Comparison of ENCODE assay signal across 9 cellular contexts in the genomic region with DNA sequence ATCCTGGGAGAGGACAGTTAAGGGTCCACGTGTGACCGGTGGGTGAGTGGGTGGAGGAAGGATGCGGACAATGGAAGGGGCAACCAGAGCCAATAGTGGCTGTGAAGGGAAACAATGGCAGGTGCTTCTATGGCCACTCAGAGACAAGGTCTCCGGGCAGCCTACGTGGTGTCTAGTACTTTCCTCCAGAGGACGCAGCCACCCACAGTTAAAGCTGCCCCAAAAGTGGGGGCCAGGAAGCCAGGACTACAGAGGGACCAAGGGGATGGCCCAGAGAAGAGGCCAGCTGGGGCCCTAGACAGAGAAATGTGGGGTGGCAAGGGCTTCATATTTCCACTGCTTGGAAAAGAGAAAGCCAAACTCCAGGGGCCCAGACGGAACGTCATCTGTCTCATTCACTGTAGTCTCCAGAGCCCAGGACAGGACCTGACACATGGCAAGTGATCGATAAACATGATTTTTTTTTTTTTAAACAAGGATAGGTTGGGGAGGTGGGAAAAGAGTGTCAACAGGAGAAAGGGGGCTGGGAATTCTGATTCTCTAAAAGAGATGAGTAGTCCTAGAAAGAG. TPM values are rescaled to one million over a fixed set of nuclear protein-coding genes. Genes with fewer than 3 reads are reported as not detected.
DNase-seq lines count a peak whose midpoint lies in the region; ATAC-seq and TF ChIP-seq lines count a peak whose summit lies in the region.
"Had no signal": no experiment of that assay in that cellular context is flagged by ENCODE, and none has a peak within 500 bp of the region (broad histone marks: within the 10 kb centered on the region; RNA-seq: fewer than 3 reads in every experiment).

No MANE protein-coding gene starts in this region.

- peaks cover 12% of the 10 kb centered on the region for H3K79me1 ChIP-seq in neuronal stem cell (ENCODE audit: low read depth, low read length)

- H2BK15ac ChIP-seq in neuronal stem cell (ENCODE audit: low read length): no peak overlapping the region

- H3K4me1 Mint-ChIP-seq in CD14-positive monocyte (peaks cover 30% of the 10 kb centered on the region), endothelial cell (ENCODE audit: unreplicated experiment) (peaks cover 27% of the 10 kb centered on the region)

- ATAC-seq in HG02938 (IDR thresholded peaks at IDR 0.05; ENCODE audit: unreplicated experiment) (no peak), HG03039 (IDR thresholded peaks at IDR 0.05; ENCODE audit: unreplicated experiment) (no peak)

- no peak for DNase-seq in CD14-positive monocyte (ENCODE audit: low spot score)
- no peak for DNase-seq in endothelial cell (ENCODE audit: low spot score)
- no peak for DNase-seq in neuronal stem cell (ENCODE audit: low spot score)
- no peak for DNase-seq in NCI-H1436 treated with DMSO at 0.1 percent for 48 hours (lab: John Stamatoyannopoulos, UW)
- DNase-seq in GM13977 (ENCODE audit: low spot score): no peak

- H2BK12ac ChIP-seq in neuronal stem cell (ENCODE audit: low read length): no peak overlapping the region

- H3K23ac ChIP-seq in neuronal stem cell (ENCODE audit: low read depth, low read length, poor library complexity): no peak overlapping the region

- peak overlapping the region; percentile 43 for H2AK5ac ChIP-seq in neuronal stem cell (ENCODE audit: low read depth, low read length)

- H4K91ac ChIP-seq in neuronal stem cell (ENCODE audit: low read depth, low read length, poor library complexity): no peak overlapping the region

- no peak overlapping the region for H3K14ac ChIP-seq in neuronal stem cell (ENCODE audit: low read length)

- peaks cover 34% of the 10 kb centered on the region for H3K4me1 ChIP-seq in Loucy (ENCODE audit: insufficient read depth, low read length, poor library complexity, severe bottlenecking)
- H3K4me1 ChIP-seq in neuronal stem cell (ENCODE audit: control insufficient read depth in 2 of 2, insufficient read depth in 1 of 2, low read depth in 1 of 2, low read length in 2 of 2): peaks cover 31 to 39% of the 10 kb centered on the region in 2 donors

- H3K27ac Mint-ChIP-seq in CD14-positive monocyte: no peak overlapping the region
- H3K27ac Mint-ChIP-seq in endothelial cell (ENCODE audit: unreplicated experiment): peak overlapping the region; percentile 98

- H3K27me3 ChIP-seq in Loucy (ENCODE audit: insufficient read depth, low read length, poor library complexity, severe bottlenecking): no peaks in the 10 kb centered on the region
- no peaks in the 10 kb centered on the region for H3K27me3 ChIP-seq in neuronal stem cell (ENCODE audit: control insufficient read depth in 3 of 3, insufficient read depth in 3 of 3, low read depth in 1 of 3, low read length in 3 of 3)

- H3K4ac ChIP-seq in neuronal stem cell (ENCODE audit: low read length): no peak overlapping the region

- peak overlapping the region; percentile 55 for H3K18ac ChIP-seq in neuronal stem cell (ENCODE audit: low read length)

- TF ChIP-seq CTCF in CD14-positive monocyte (IDR thresholded peaks at IDR 0.05): no peak
- TF ChIP-seq CTCF in Loucy (conservative IDR thresholded peaks at IDR 0.05; ENCODE audit: low read length): no peak
- TF ChIP-seq CTCF in endothelial cell (IDR thresholded peaks at IDR 0.05; ENCODE audit: unreplicated experiment): no peak
- TF ChIP-seq CTCF in GM13977 (IDR thresholded peaks at IDR 0.05; ENCODE audit: extremely low read depth, insufficient read depth, missing control alignments): no peak

- H3K4me3 ChIP-seq in Loucy (ENCODE audit: low read length, poor library complexity, severe bottlenecking) (peak overlapping the region; percentile 87), neuronal stem cell (ENCODE audit: low read length in 2 of 2) (peak overlapping the region in 1 of 2 donors; percentile 32)

- in situ Hi-C loops in GM13977 (cut with MboI; ENCODE audit: low pct_unique_long_range_greater_than_20kb, low sequenced_read_pairs, unreplicated experiment): no loop called here

- H3K9ac ChIP-seq in Loucy (ENCODE audit: low read depth, low read length, poor library complexity, severe bottlenecking): no peak overlapping the region
- H3K9ac ChIP-seq in neuronal stem cell (ENCODE audit: low read depth, low read length, poor library complexity): no peak overlapping the region

- H3K9me3 Mint-ChIP-seq in CD14-positive monocyte: peaks cover 0 to 4% (median 0%) of the 10 kb centered on the region in 7 donors
- no peaks in the 10 kb centered on the region for H3K9me3 Mint-ChIP-seq in endothelial cell (ENCODE audit: unreplicated experiment)

- H2AFZ ChIP-seq in Loucy (ENCODE audit: low read length): no peak overlapping the region
- peak overlapping the region; percentile 80 for H2AFZ ChIP-seq in neuronal stem cell (ENCODE audit: low read length)

- intact Hi-C loops in CD14-positive monocyte (cut with micrococcal nuclease): loop anchor here in 1 of 2 donors (5.0 to 10.0 kb wide), 2 partner anchors 34 to 318 kb away; a partner anchor contains a TSS

- H3K27me3 Mint-ChIP-seq in CD14-positive monocyte (ENCODE audit: low read depth in 3 of 3): peaks cover 0 to 12% (median 0%) of the 10 kb centered on the region in 3 donors
- peaks cover 27% of the 10 kb centered on the region for H3K27me3 Mint-ChIP-seq in endothelial cell (ENCODE audit: unreplicated experiment)

- H2BK120ac ChIP-seq in neuronal stem cell (ENCODE audit: low read depth, low read length): no peak overlapping the region

- peaks cover 11% of the 10 kb centered on the region; the same call in 1 of the 2 replicates for H3K79me2 ChIP-seq in Loucy (ENCODE audit: insufficient read depth, low read length)

- H3K36me3 ChIP-seq in Loucy (ENCODE audit: insufficient read depth, low read length) (peaks cover 8% of the 10 kb centered on the region; the same call in 1 of the 2 replicates), neuronal stem cell (replicated peaks in 1 of 2; ENCODE audit: control insufficient read depth in 2 of 2, insufficient read depth in 2 of 2, low read length in 2 of 2) (peaks cover 18 to 23% of the 10 kb centered on the region in 2 donors)

- H3K4me2 ChIP-seq in Loucy (ENCODE audit: low read depth, low read length, poor library complexity, severe bottlenecking) (peak overlapping the region; percentile 97), neuronal stem cell (ENCODE audit: insufficient read depth, low read length, poor library complexity, severe bottlenecking) (no peak overlapping the region)

- peak overlapping the region; percentile 20 for H2BK5ac ChIP-seq in neuronal stem cell (ENCODE audit: low read length)

- no peak overlapping the region for H4K8ac ChIP-seq in neuronal stem cell (ENCODE audit: low read depth, low read length)

- peaks cover 15% of the 10 kb centered on the region for H4K20me1 ChIP-seq in Loucy (ENCODE audit: insufficient read depth, low read length, poor library complexity, severe bottlenecking)

- H3K4me3 Mint-ChIP-seq in CD14-positive monocyte: peak overlapping the region; percentile 82 to 99
- peak overlapping the region; percentile 85 for H3K4me3 Mint-ChIP-seq in endothelial cell (ENCODE audit: unreplicated experiment)

- H3K36me3 Mint-ChIP-seq in CD14-positive monocyte (peaks cover 35 to 40% of the 10 kb centered on the region in 2 donors), endothelial cell (ENCODE audit: low read depth, unreplicated experiment) (peaks cover 9% of the 10 kb centered on the region)

- peak overlapping the region; percentile 35 for H3K27ac ChIP-seq in neuronal stem cell (replicated peaks; ENCODE audit: low read length)

- H3K9me3 ChIP-seq in Loucy (ENCODE audit: insufficient read depth, low read depth, low read length) (no peaks in the 10 kb centered on the region), neuronal stem cell (replicated peaks in 1 of 2; ENCODE audit: control insufficient read depth in 2 of 2, insufficient read depth in 1 of 2, low read depth in 1 of 2, low read length in 2 of 2) (no peaks in the 10 kb centered on the region)

- H3F3A ChIP-seq in Loucy (ENCODE audit: low read depth): no peaks in the 10 kb centered on the region

- no CpG with 5 or more reads among the region's 9 CpGs for WGBS in neuronal stem cell (ENCODE audit: extremely low coverage in 2 of 2, insufficient read length in 2 of 2, insufficient replicate concordance in 1 of 2), 2 donors

- H3K9me2 ChIP-seq in Loucy (replicated peaks; ENCODE audit: low read depth, low read length): no peaks in the 10 kb centered on the region

RNA-seq across cellular contexts. Expression of a gene that starts 0.9 kb away (rescaled TPM):
- 1 to 10 TPM; 5.6 to 9.6 TPM for polyA plus RNA-seq in CD14-positive monocyte
- 30.0 TPM for total RNA-seq in endothelial cell (ENCODE audit: unreplicated experiment)
- polyA plus RNA-seq in neuronal stem cell (2013, experiment 1 of 2): 17.0 TPM
- 18.7 TPM for polyA plus RNA-seq in neuronal stem cell (2013, experiment 2 of 2)

RNA-seq across cellular contexts. Expression of a gene that starts 9.7 kb away (rescaled TPM):
- 10 to 100 TPM; 10.2 to 14.5 TPM for polyA plus RNA-seq in CD14-positive monocyte
- 19.8 TPM for total RNA-seq in endothelial cell (ENCODE audit: unreplicated experiment)
- 47.3 TPM for polyA plus RNA-seq in neuronal stem cell (2013, experiment 1 of 2)
- 45.3 TPM for polyA plus RNA-seq in neuronal stem cell (2013, experiment 2 of 2)

RNA-seq across cellular contexts. Expression of a gene that starts 23.1 kb away (rescaled TPM):
- 10 to 100 TPM; 31.4 to 37.4 TPM for polyA plus RNA-seq in CD14-positive monocyte
- total RNA-seq in endothelial cell (ENCODE audit: unreplicated experiment): 14.6 TPM
- 14.8 TPM for polyA plus RNA-seq in neuronal stem cell (2013, experiment 1 of 2)
- 15.2 TPM for polyA plus RNA-seq in neuronal stem cell (2013, experiment 2 of 2)

RNA-seq across cellular contexts. Expression of a gene that starts 29.2 kb away (rescaled TPM):
- not detected for polyA plus RNA-seq in CD14-positive monocyte
- total RNA-seq in endothelial cell (ENCODE audit: unreplicated experiment): 3.3 TPM
- polyA plus RNA-seq in neuronal stem cell (2013, experiment 1 of 2): 5.8 TPM
- polyA plus RNA-seq in neuronal stem cell (2013, experiment 2 of 2): 4.2 TPM
- total RNA-seq: lower leg skin had no signal

RNA-seq across cellular contexts. Expression of a gene that starts 34.8 kb away (rescaled TPM):
- not detected for polyA plus RNA-seq in CD14-positive monocyte
- not detected for total RNA-seq in endothelial cell (ENCODE audit: unreplicated experiment)
- 0.07 TPM for polyA plus RNA-seq in neuronal stem cell (2013, experiment 1 of 2)
- 0.11 TPM for polyA plus RNA-seq in neuronal stem cell (2013, experiment 2 of 2)
